Comparison of ENCODE assay signal across 28 cellular contexts in the genomic region with DNA sequence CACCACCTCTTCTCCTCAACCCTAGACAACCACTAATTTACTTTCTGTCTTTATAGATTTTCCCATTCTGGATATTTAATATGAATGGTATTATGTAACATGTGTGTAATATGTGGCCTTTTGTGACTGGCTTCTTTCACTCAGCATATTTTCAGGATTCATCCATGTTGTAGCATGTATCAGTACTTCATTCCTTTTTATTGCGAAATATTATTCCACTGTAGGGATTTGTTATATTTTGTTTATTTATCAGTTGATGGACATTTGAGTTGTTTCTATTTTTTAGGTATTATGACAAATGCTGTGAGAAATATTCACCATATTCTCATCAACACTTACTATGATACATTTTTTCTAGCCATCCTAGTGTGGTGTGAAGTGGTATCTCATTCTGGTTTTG.
"Had no signal": no experiment of that assay in that cellular context is flagged by ENCODE, and none has a peak within 500 bp of the region (broad histone marks: within the 10 kb centered on the region; RNA-seq: fewer than 3 reads in every experiment).

No MANE protein-coding gene starts in this region.

- H3K4me1 Mint-ChIP-seq: stimulated activated memory B cell treated with anti-CD40 and anti-IgM and Interleukin-4, amounts not matched to agents 10 μg/mL and 1 μg/mL and 100 μg/mL, for 72 hours; stimulated activated naive B cell treated with anti-CD40 and anti-IgM and Interleukin-4, amounts not matched to agents 10 μg/mL and 1 μg/mL and 100 μg/mL, for 72 hours; stimulated activated naive CD8-positive, alpha-beta T cell treated with anti-CD3 and anti-CD28 coated beads, Interleukin-15, amount 100 ng/mL, for 72 hours had no signal

- H3K27ac ChIP-seq: stomach, suprapubic skin, testis, thoracic aorta, thyroid gland, tibial artery, tibial nerve, transverse colon, upper lobe of left lung, upper lobe of right lung, uterus, vagina had no signal

- H3K4me3 Mint-ChIP-seq: stimulated activated memory B cell treated with anti-CD40 and anti-IgM and Interleukin-4, amounts not matched to agents 10 μg/mL and 1 μg/mL and 100 μg/mL, for 72 hours; stimulated activated naive B cell treated with anti-CD40 and anti-IgM and Interleukin-4, amounts not matched to agents 10 μg/mL and 1 μg/mL and 100 μg/mL, for 72 hours; stimulated activated naive CD8-positive, alpha-beta T cell treated with anti-CD3 and anti-CD28 coated beads, Interleukin-15, amount 100 ng/mL, for 72 hours; stimulated activated naive CD8-positive, alpha-beta T cell treated with anti-CD3 and anti-CD28 coated beads, Interleukin-15, Interleukin-2, amounts not matched to agents 100 ng/mL and 50 ng/mL, for 24 hours; type B pancreatic cell had no signal

- H3K27ac Mint-ChIP-seq: stimulated activated memory B cell treated with anti-CD40 and anti-IgM and Interleukin-4, amounts not matched to agents 10 μg/mL and 1 μg/mL and 100 μg/mL, for 72 hours; stimulated activated naive B cell treated with anti-CD40 and anti-IgM and Interleukin-4, amounts not matched to agents 10 μg/mL and 1 μg/mL and 100 μg/mL, for 72 hours; stimulated activated naive CD8-positive, alpha-beta T cell treated with anti-CD3 and anti-CD28 coated beads, Interleukin-15, amount 100 ng/mL, for 72 hours; stimulated activated naive CD8-positive, alpha-beta T cell treated with anti-CD3 and anti-CD28 coated beads, Interleukin-15, Interleukin-2, amounts not matched to agents 100 ng/mL and 50 ng/mL, for 24 hours; type B pancreatic cell had no signal

- H3K9me3 Mint-ChIP-seq: stimulated activated memory B cell treated with anti-CD40 and anti-IgM and Interleukin-4, amounts not matched to agents 10 μg/mL and 1 μg/mL and 100 μg/mL, for 72 hours; type B pancreatic cell had no signal

- H3K36me3 ChIP-seq: stomach, suprapubic skin, thoracic aorta, thyroid gland, tibial artery, tibial nerve, transverse colon, upper lobe of left lung, upper lobe of right lung, uterus, vagina had no signal

- H3K27me3 ChIP-seq: stomach, suprapubic skin, testis, thyroid gland, tibial artery, tibial nerve, transverse colon, upper lobe of left lung, upper lobe of right lung, uterus, vagina had no signal

- ATAC-seq: stimulated activated memory B cell treated with anti-CD40 and anti-IgM and Interleukin-4, amounts not matched to agents 10 μg/mL and 1 μg/mL and 100 μg/mL, for 72 hours; stimulated activated naive B cell treated with anti-CD40 and anti-IgM and Interleukin-4, amounts not matched to agents 10 μg/mL and 1 μg/mL and 100 μg/mL, for 72 hours; stimulated activated naive CD8-positive, alpha-beta T cell treated with anti-CD3 and anti-CD28 coated beads, Interleukin-15, amount 100 ng/mL, for 72 hours; stimulated activated naive CD8-positive, alpha-beta T cell treated with anti-CD3 and anti-CD28 coated beads, Interleukin-15, Interleukin-2, amounts not matched to agents 100 U/mL and 50 U/mL, for 24 hours; upper lobe of right lung had no signal

- H3K36me3 Mint-ChIP-seq: stimulated activated memory B cell treated with anti-CD40 and anti-IgM and Interleukin-4, amounts not matched to agents 10 μg/mL and 1 μg/mL and 100 μg/mL, for 72 hours; stimulated activated naive B cell treated with anti-CD40 and anti-IgM and Interleukin-4, amounts not matched to agents 10 μg/mL and 1 μg/mL and 100 μg/mL, for 72 hours; type B pancreatic cell had no signal

- H3K4me3 ChIP-seq: stomach, suprapubic skin, testis, thoracic aorta, thyroid gland, tibial artery, tibial nerve, transverse colon, upper lobe of left lung, upper lobe of right lung, uterus, vagina had no signal

- H3K9me3 ChIP-seq: stomach, suprapubic skin, testis, thoracic aorta, thyroid gland, tibial artery, tibial nerve, transverse colon, upper lobe of left lung, upper lobe of right lung, uterus, vagina had no signal

- DNase-seq: stimulated activated CD4-positive, alpha-beta T cell treated with anti-CD3 and anti-CD28 coated beads, Interleukin-2, amount 100 ng/mL, for 48 hours; stimulated activated CD4-positive, alpha-beta T cell treated with anti-CD3 and anti-CD28 coated beads, Interleukin-4, amount 100 ng/mL, for 1 hour; stimulated activated CD4-positive, alpha-beta T cell treated with anti-CD3 and anti-CD28 coated beads, Interleukin-4, amount 100 ng/mL, for 24 hours; stimulated activated CD4-positive, alpha-beta T cell treated with anti-CD3 and anti-CD28 coated beads, Interleukin-4, amount 100 ng/mL, for 4 hours; stimulated activated CD8-positive, alpha-beta memory T cell treated with anti-CD3 and anti-CD28 coated beads, Interleukin-4, amount 100 ng/mL, for 48 hours; stimulated activated naive B cell treated with anti-CD40 and anti-IgM and Interleukin-4, amounts not matched to agents 10 μg/mL and 1 μg/mL and 100 μg/mL, for 72 hours; stimulated activated naive CD4-positive, alpha-beta T cell; stimulated activated naive CD4-positive, alpha-beta T cell treated with Interleukin-2 at 50 U/mL for 16 hours; stimulated activated naive CD8-positive, alpha-beta T cell treated with anti-CD3 and anti-CD28 coated beads, Interleukin-15, amount 100 ng/mL, for 72 hours; stimulated activated naive CD8-positive, alpha-beta T cell treated with anti-CD3 and anti-CD28 coated beads, Interleukin-15, Interleukin-2, amounts not matched to agents 100 U/mL and 50 U/mL, for 24 hours; stomach; substantia nigra; testis; thyroid gland; tibial artery; transverse colon; trophoblast cell; upper lobe of left lung; upper lobe of right lung; uterus had no signal

- FAIRE-seq: urothelium cell line had no signal

- H3K4me1 ChIP-seq: stomach, suprapubic skin, testis, thyroid gland, tibial artery, tibial nerve, transverse colon, upper lobe of left lung, upper lobe of right lung, uterus, vagina had no signal
